8 cellular contexts compared by ENCODE assay signal in genomic region chr19:12778020-12778904, GRCh38. TPM values are rescaled to one million over a fixed set of nuclear protein-coding genes. Genes with fewer than 3 reads are reported as not detected.
DNase-seq lines count a peak whose midpoint lies in the region; ATAC-seq and TF ChIP-seq lines count a peak whose summit lies in the region.

No MANE protein-coding gene starts in this region.

- H3K27me3 Mint-ChIP-seq in neural crest cell (ENCODE audit: low read depth), result peaks cover 9% of the 10 kb centered on the region

- H3K36me3 Mint-ChIP-seq in neural crest cell (ENCODE audit: low read depth), result no peaks in the 10 kb centered on the region

- peak overlapping the region; percentile 87 for H3K4me3 Mint-ChIP-seq in neural crest cell

- H3K27ac Mint-ChIP-seq in neural crest cell (ENCODE audit: unreplicated experiment), result peak overlapping the region; percentile 82

- DNase-seq in AG09319 (ENCODE audit: extremely low read depth, low read depth), result peak; percentile 39
- peak; percentile 57 for DNase-seq in NCI-H510A treated with DMSO at 0.1 percent for 48 hours (lab: John Stamatoyannopoulos, UW)
- DNase-seq in activated effector memory CD4-positive, alpha-beta T cell treated with anti-CD3 and anti-CD28 coated beads, Interleukin-2, amount 50 U/mL, for 16 hours, result peak; percentile 78
- peak; percentile 88 for DNase-seq in fibroblast of villous mesenchyme (ENCODE audit: low read depth)
- DNase-seq in neural crest cell (ENCODE audit: low read depth, low spot score), result peak; percentile 40
- no peak for DNase-seq in 8988T

- peak; percentile 18 for ATAC-seq in GM18909 (IDR thresholded peaks at IDR 0.05; ENCODE audit: poor library complexity, unreplicated experiment)
- ATAC-seq in GM18858 (IDR thresholded peaks at IDR 0.05; ENCODE audit: unreplicated experiment), result no peak

- no peaks in the 10 kb centered on the region for H3K9me3 Mint-ChIP-seq in neural crest cell

- peaks cover 35% of the 10 kb centered on the region for H3K4me1 Mint-ChIP-seq in neural crest cell

- H3K4me3 ChIP-seq in fibroblast of villous mesenchyme (ENCODE audit: low read depth, low read length), result peak overlapping the region; percentile 66

- TF ChIP-seq CTCF in AG09319 (IDR thresholded peaks at IDR 0.05; ENCODE audit: low read depth, low read length), result no peak
- TF ChIP-seq CTCF in fibroblast of villous mesenchyme (IDR thresholded peaks at IDR 0.05; ENCODE audit: insufficient read depth, low read depth, low read length), result no peak
- TF ChIP-seq CTCF in neural crest cell (conservative IDR thresholded peaks at IDR 0.05), result no peak

RNA-seq across cellular contexts. Expression of gene HOOK2, which starts 2.9 kb away (rescaled TPM):
- total RNA-seq in fibroblast of villous mesenchyme (12.2 and 15.1 TPM in 2 replicates), neural crest cell (27.9 and 28.8 TPM in 2 replicates)

RNA-seq across cellular contexts. Expression of gene JUNB, which starts 13.0 kb away (rescaled TPM):
- 88.1 and 107 TPM in 2 replicates for total RNA-seq in fibroblast of villous mesenchyme
- total RNA-seq in neural crest cell, result 9.3 and 9.6 TPM in 2 replicates

RNA-seq across cellular contexts. Expression of gene PRDX2, which starts 23.3 kb away (rescaled TPM):
- total RNA-seq in fibroblast of villous mesenchyme, result 222 and 230 TPM in 2 replicates
- 651 and 672 TPM in 2 replicates for total RNA-seq in neural crest cell

RNA-seq across cellular contexts. Expression of gene THSD8, which starts 23.6 kb away (rescaled TPM):
- total RNA-seq in fibroblast of villous mesenchyme, result not detected in 2 replicates
- total RNA-seq in neural crest cell, result 34.7 and 49.1 TPM in 2 replicates

RNA-seq across cellular contexts. Expression of gene BEST2, which starts 26.7 kb away (rescaled TPM):
- not detected in 2 replicates for total RNA-seq in fibroblast of villous mesenchyme
- not detected in 2 replicates for total RNA-seq in neural crest cell
